Comparison of ENCODE assay signal across 8 cellular contexts in the genomic region with DNA sequence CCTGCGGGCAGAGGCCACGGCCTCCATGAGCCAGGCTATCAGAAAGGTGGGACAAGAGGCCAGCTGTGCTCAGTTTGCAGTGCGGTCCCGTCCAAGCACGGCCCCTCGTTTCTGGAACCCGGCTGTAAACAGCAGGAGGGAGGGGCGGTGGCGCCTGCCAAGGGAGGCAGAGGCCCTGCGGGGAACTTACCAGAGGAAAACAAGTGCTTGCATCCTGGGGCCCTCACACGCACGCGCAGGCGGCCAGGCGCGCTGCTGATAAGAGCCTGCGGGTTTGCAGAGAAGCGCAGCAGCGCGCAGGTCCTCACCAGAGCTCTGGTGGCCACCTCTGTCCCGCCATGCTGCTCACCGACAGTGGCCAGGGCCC. TPM values are rescaled to one million over a fixed set of nuclear protein-coding genes. Genes with fewer than 3 reads are reported as not detected.
DNase-seq lines count a peak whose midpoint lies in the region; ATAC-seq and TF ChIP-seq lines count a peak whose summit lies in the region.

No MANE protein-coding gene starts in this region.

- no peaks in the 10 kb centered on the region for H3K9me3 Mint-ChIP-seq in activated naive CD8-positive, alpha-beta T cell (ENCODE audit: low read depth)

- no peak for TF ChIP-seq CTCF in right lobe of liver (IDR thresholded peaks at IDR 0.05)

- H3K27me3 Mint-ChIP-seq in activated naive CD8-positive, alpha-beta T cell: no peaks in the 10 kb centered on the region

- H3K36me3 Mint-ChIP-seq in activated naive CD8-positive, alpha-beta T cell: peaks cover 4% of the 10 kb centered on the region

- H3K4me3 ChIP-seq in right lobe of liver: no peak overlapping the region

- WGBS in right lobe of liver (ENCODE audit: insufficient coverage, low coverage, low lambda C conversion rate, missing lambda C conversion rate): 20% methylated on average over 1 of the region's 22 CpGs

- no peak overlapping the region for H3K27ac Mint-ChIP-seq in activated naive CD8-positive, alpha-beta T cell

- no peaks in the 10 kb centered on the region for H3K9me3 ChIP-seq in right lobe of liver

- H3K4me1 Mint-ChIP-seq in activated naive CD8-positive, alpha-beta T cell (ENCODE audit: low read depth): peaks cover 24% of the 10 kb centered on the region

- H3K4me3 Mint-ChIP-seq in activated naive CD8-positive, alpha-beta T cell: peak overlapping the region; percentile 81

- no peaks in the 10 kb centered on the region for H3K36me3 ChIP-seq in right lobe of liver

- intact Hi-C loops in right lobe of liver (cut with DNase I): no loop called here

- TF ChIP-seq POLR2A in right lobe of liver (IDR thresholded peaks at IDR 0.05): no peak

- peaks cover 0 to 8% (median 1%) of the 10 kb centered on the region in 4 donors for H3K4me1 ChIP-seq in right lobe of liver

- DNase-seq in NCI-H1417 (lab: John Stamatoyannopoulos, UW) (peak; percentile 20 to 89 (median 82)), NCI-H1417 treated with DMSO at 0.1 percent for 48 hours (lab: John Stamatoyannopoulos, UW) (no peak), right lobe of liver (peak in 2 of 3 donors; percentile 64 to 69), superior temporal gyrus (ENCODE audit: extremely low spot score) (peak; percentile 67), NCI-H2227 (lab: John Stamatoyannopoulos, UW; ENCODE audit: unreplicated experiment) (no peak)

- peak; percentile 2 to 31 (median 14) for ATAC-seq in right lobe of liver
- ATAC-seq in HG02981 (IDR thresholded peaks at IDR 0.05; ENCODE audit: unreplicated experiment): no peak
- ATAC-seq in GM21723 (IDR thresholded peaks at IDR 0.05; ENCODE audit: unreplicated experiment): no peak

- no peak overlapping the region for H3K27ac ChIP-seq in right lobe of liver

- no peaks in the 10 kb centered on the region for H3K27me3 ChIP-seq in right lobe of liver

RNA-seq across cellular contexts. Expression of a gene that starts 10.7 kb away (rescaled TPM):
- 10 to 100 TPM; 13.3 to 45.3 (median 22.8) TPM for total RNA-seq in right lobe of liver

RNA-seq across cellular contexts. Expression of a gene that starts 32.8 kb away (rescaled TPM):
- total RNA-seq in right lobe of liver: 10 to 100 TPM in 4 of 6 experiments, 1 to 10 TPM in 2; 7.0 to 26.4 (median 11.9) TPM

Comparison
In these comparisons a context has a peak if more than half of its experiments do, and no peak if none do; other contexts are left out.
1. DNase-seq: peak in NCI-H1417 (3 of 3), right lobe of liver (2 of 3) and superior temporal gyrus (single experiment); none in NCI-H1417 treated with DMSO at 0.1 percent for 48 hours (single experiment) and NCI-H2227 (single experiment).
2. ATAC-seq: peak in right lobe of liver (4 of 4); none in HG02981 (single experiment) and GM21723 (single experiment).